In genomic region chr6:167094820-167095637, GRCh38 we compare ENCODE assay signal across 8 cellular contexts. TPM values are rescaled to one million over a fixed set of nuclear protein-coding genes. Genes with fewer than 3 reads are reported as not detected.
A peak's percentile ranks its signal among the peaks of the same experiment; 100 is the strongest.
DNase-seq lines count a peak whose midpoint lies in the region; ATAC-seq and TF ChIP-seq lines count a peak whose summit lies in the region.

No MANE protein-coding gene starts in this region.

- no peaks in the 10 kb centered on the region for H3K9me3 Mint-ChIP-seq in dendritic cell treated with granulocyte-macrophage colony-stimulating factor and Interleukin-4, amounts not matched to agents 40 ng/mL and 50 ng/mL, for 4 days

- no peak for TF ChIP-seq POLR2A in sigmoid colon (IDR thresholded peaks at IDR 0.05)

- peaks cover 0 to 3% (median 0%) of the 10 kb centered on the region in 4 donors for H3K4me1 ChIP-seq in sigmoid colon

- DNase-seq in GM10248 (ENCODE audit: extremely low spot score) (peak; percentile 75), EL (no peak), NCI-H1417 treated with DMSO at 0.1 percent for 48 hours (lab: John Stamatoyannopoulos, UW) (no peak), NCI-H2196 treated with DMSO at 0.1 percent for 48 hours (lab: John Stamatoyannopoulos, UW; ENCODE audit: unreplicated experiment) (no peak), sigmoid colon (no peak)

- no peak overlapping the region for H3K4me3 Mint-ChIP-seq in dendritic cell treated with granulocyte-macrophage colony-stimulating factor and Interleukin-4, amounts not matched to agents 40 ng/mL and 50 ng/mL, for 4 days

- peak overlapping the region; percentile 88 for H3K27ac Mint-ChIP-seq in dendritic cell treated with granulocyte-macrophage colony-stimulating factor and Interleukin-4, amounts not matched to agents 40 ng/mL and 50 ng/mL, for 4 days

- peaks cover 7% of the 10 kb centered on the region for H3K27me3 Mint-ChIP-seq in dendritic cell treated with granulocyte-macrophage colony-stimulating factor and Interleukin-4, amounts not matched to agents 40 ng/mL and 50 ng/mL, for 4 days

- H3K27ac ChIP-seq in sigmoid colon: no peak overlapping the region

- no peak overlapping the region for H3K4me3 ChIP-seq in sigmoid colon

- TF ChIP-seq EP300 in sigmoid colon (IDR thresholded peaks at IDR 0.05): no peak

- H3K4me1 Mint-ChIP-seq in dendritic cell treated with granulocyte-macrophage colony-stimulating factor and Interleukin-4, amounts not matched to agents 40 ng/mL and 50 ng/mL, for 4 days (ENCODE audit: low read depth): peaks cover 71% of the 10 kb centered on the region

- H3K36me3 Mint-ChIP-seq in dendritic cell treated with granulocyte-macrophage colony-stimulating factor and Interleukin-4, amounts not matched to agents 40 ng/mL and 50 ng/mL, for 4 days (ENCODE audit: low read depth): no peaks in the 10 kb centered on the region

- TF ChIP-seq CTCF in GM10248 (IDR thresholded peaks at IDR 0.05; ENCODE audit: control extremely low read depth, extremely low read depth, low read depth, missing control alignments) (no peak), sigmoid colon (IDR thresholded peaks at IDR 0.05) (no peak)

- H3K9me3 ChIP-seq in sigmoid colon: no peaks in the 10 kb centered on the region

- intact Hi-C loops in dendritic cell treated with granulocyte-macrophage colony-stimulating factor and Interleukin-4, amounts not matched to agents 40 ng/mL and 50 ng/mL, for 4 days (cut with micrococcal nuclease): loop anchor here (5.0 to 10.0 kb wide), 2 partner anchors 100 to 138 kb away; partner anchors contain the start of genes CEP43 and RNASET2
- intact Hi-C loops in sigmoid colon (cut with DNase I): no loop called here

- no peaks in the 10 kb centered on the region for H3K27me3 ChIP-seq in sigmoid colon

- POLR2A ChIA-PET in GM10248 (lab: Yijun Ruan, JAX): interaction anchor here (0.8 to 3.5 kb wide), 6 partner anchors 19 to 144 kb away, joined by 3 to 22 read pairs (median 5); partner anchors contain the start of gene CCR6

- peak; percentile 14 for ATAC-seq in GM19468 (IDR thresholded peaks at IDR 0.05; ENCODE audit: extremely low read depth, unreplicated experiment)
- peak; percentile 57 for ATAC-seq in HG03442 (IDR thresholded peaks at IDR 0.05; ENCODE audit: unreplicated experiment)

- 66 to 76% methylated on average over 4 of the region's 4 CpGs for WGBS in sigmoid colon, 2 donors

- no peaks in the 10 kb centered on the region for H3K36me3 ChIP-seq in sigmoid colon

- CTCF ChIA-PET in GM10248 (lab: Yijun Ruan, JAX): interaction anchor here (0.7 to 2.9 kb wide), 15 partner anchors 13 to 144 kb away, joined by 3 to 12 read pairs (median 4); partner anchors contain the start of genes CCR6 and CEP43

RNA-seq across cellular contexts. Expression of gene CCR6, which starts 27.9 kb away (rescaled TPM):
- not detected for total RNA-seq in sigmoid colon
- 1 to 10 TPM in 1 of 3 donors, under 1 TPM in 1, not detected in 1; 0.46 to 7.7 TPM for polyA plus RNA-seq in sigmoid colon
